8 cellular contexts compared by ENCODE assay signal in genomic region chr9:35115680-35116538, GRCh38. TPM values are rescaled to one million over a fixed set of nuclear protein-coding genes. Genes with fewer than 3 reads are reported as not detected.
DNase-seq lines count a peak whose midpoint lies in the region; ATAC-seq and TF ChIP-seq lines count a peak whose summit lies in the region.

A gene with protein sequence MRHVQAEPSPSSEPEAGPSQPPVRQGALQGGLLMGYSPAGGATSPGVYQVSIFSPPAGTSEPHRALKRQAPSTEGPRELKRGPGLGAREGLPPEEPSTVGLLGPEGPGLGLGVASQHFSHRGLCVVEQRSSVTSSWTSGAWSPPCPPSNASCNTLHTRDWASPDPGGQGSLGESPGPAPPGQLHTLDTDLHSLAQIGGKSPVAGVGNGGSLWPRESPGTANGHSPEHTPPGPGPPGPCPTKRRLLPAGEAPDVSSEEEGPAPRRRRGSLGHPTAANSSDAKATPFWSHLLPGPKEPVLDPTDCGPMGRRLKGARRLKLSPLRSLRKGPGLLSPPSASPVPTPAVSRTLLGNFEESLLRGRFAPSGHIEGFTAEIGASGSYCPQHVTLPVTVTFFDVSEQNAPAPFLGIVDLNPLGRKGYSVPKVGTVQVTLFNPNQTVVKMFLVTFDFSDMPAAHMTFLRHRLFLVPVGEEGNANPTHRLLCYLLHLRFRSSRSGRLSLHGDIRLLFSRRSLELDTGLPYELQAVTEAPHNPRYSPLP (minus strand): TSS chr9:35115862. CDS start chr9:35108274, 7,588 bp downstream.

- no peaks in the 10 kb centered on the region for H3K9me3 ChIP-seq in DND-41 (ENCODE audit: insufficient read depth, low read length, severe bottlenecking)
- no peaks in the 10 kb centered on the region for H3K9me3 ChIP-seq in GM23248 (ENCODE audit: low read depth)
- H3K9me3 ChIP-seq in naive thymus-derived CD4-positive, alpha-beta T cell (ENCODE audit: control insufficient read depth in 2 of 3, low read length in 3 of 3), result no peaks in the 10 kb centered on the region

- peaks cover 0 to 4% (median 0%) of the 10 kb centered on the region in 5 donors for H3K27me3 Mint-ChIP-seq in naive thymus-derived CD4-positive, alpha-beta T cell
- H3K27me3 Mint-ChIP-seq in stimulated activated naive B cell treated with anti-CD40 and anti-IgM and Interleukin-4, amounts not matched to agents 10 μg/mL and 1 μg/mL and 100 μg/mL, for 72 hours, result no peaks in the 10 kb centered on the region

- peaks cover 46% of the 10 kb centered on the region for H3F3A ChIP-seq in GM23248 (ENCODE audit: insufficient read depth)

- peak within 1 kb of the TSS; percentile 74 for H2AFZ ChIP-seq in DND-41 (ENCODE audit: low read depth, low read length)
- peak within 1 kb of the TSS; percentile 92 for H2AFZ ChIP-seq in GM23248

- H3K4me3 ChIP-seq in DND-41 (ENCODE audit: low read depth in 1 of 2, low read length in 2 of 2) (peak within 1 kb of the TSS; percentile 15 to 65; a peak in 3 of 4 replicates), GM23248 (peak within 1 kb of the TSS; percentile 77)
- peak within 1 kb of the TSS; percentile 82 for H3K4me3 ChIP-seq in naive thymus-derived CD4-positive, alpha-beta T cell (ENCODE audit: low read length)

- POLR2A ChIA-PET in naive thymus-derived CD4-positive, alpha-beta T cell (lab: Charles Lee), result interaction anchor here (0.8 to 4.6 kb wide), 5 partner anchors 9 to 44 kb away, joined by 3 to 32 read pairs (median 7); partner anchors contain the start of genes FANCG, PIGO, STOML2 and VCP

- in situ Hi-C loops in GM23248 (cut with MboI), result loop anchor here (10.0 kb wide), 1 partner anchor 439 kb away; no protein-coding TSS in a partner anchor

- no peaks in the 10 kb centered on the region for H3K9me2 ChIP-seq in GM23248 (ENCODE audit: insufficient read depth)

- peak within 1 kb of the TSS; percentile 92 for H3K4me2 ChIP-seq in DND-41 (ENCODE audit: insufficient read depth, low read length)
- H3K4me2 ChIP-seq in GM23248 (ENCODE audit: unreplicated experiment), result peak within 1 kb of the TSS; percentile 92

- CTCF ChIA-PET in naive thymus-derived CD4-positive, alpha-beta T cell (lab: Charles Lee), result interaction anchor here (0.6 to 2.9 kb wide), 10 partner anchors 10 to 437 kb away, joined by 3 to 19 read pairs (median 7); partner anchors contain the start of genes PIGO and STOML2

- DNase-seq in DND-41 (peak; percentile 96), GM23248 (peak; percentile 97), Kasumi-1 (lab: John Stamatoyannopoulos, UW) (peak; percentile 99), RPMI7951 (ENCODE audit: low read depth) (peak; percentile 96), fibroblast of gingiva (ENCODE audit: low read depth) (peak; percentile 95)
- DNase-seq in activated T-helper 1 cell treated with anti-CD3 and anti-CD28 coated beads, Interleukin-2, amount 50 U/mL, for 16 hours (ENCODE audit: low read depth in 1 of 2, low spot score in 1 of 2), result peak; percentile 82 to 85
- peak; percentile 78 to 89 (median 84) for DNase-seq in naive thymus-derived CD4-positive, alpha-beta T cell
- DNase-seq in stimulated activated naive B cell treated with anti-CD40 and anti-IgM and Interleukin-4, amounts not matched to agents 10 μg/mL and 1 μg/mL and 100 μg/mL, for 72 hours, result peak; percentile 92

- H3K4me1 ChIP-seq in DND-41 (ENCODE audit: insufficient read depth, low read length) (peaks cover 49% of the 10 kb centered on the region), GM23248 (ENCODE audit: insufficient read depth) (peaks cover 32% of the 10 kb centered on the region)
- H3K4me1 ChIP-seq in naive thymus-derived CD4-positive, alpha-beta T cell (ENCODE audit: control insufficient read depth in 2 of 2, insufficient read depth in 2 of 2, low read length in 2 of 2), result peaks cover 32 to 40% of the 10 kb centered on the region in 2 donors

- H4K20me1 ChIP-seq in DND-41 (ENCODE audit: insufficient read depth, low read length) (no peaks in the 10 kb centered on the region), GM23248 (ENCODE audit: insufficient read depth) (no peaks in the 10 kb centered on the region)

- peak within 1 kb of the TSS; percentile 81 for H3K27ac ChIP-seq in DND-41 (ENCODE audit: low read length)
- H3K27ac ChIP-seq in GM23248, result peak within 1 kb of the TSS; percentile 98
- H3K27ac ChIP-seq in naive thymus-derived CD4-positive, alpha-beta T cell (ENCODE audit: low read depth, low read length), result peak within 1 kb of the TSS; percentile 79

- H3K27me3 ChIP-seq in DND-41 (ENCODE audit: insufficient read depth, low read length, poor library complexity) (no peaks in the 10 kb centered on the region), GM23248 (replicated peaks; ENCODE audit: insufficient read depth) (no peaks in the 10 kb centered on the region)
- H3K27me3 ChIP-seq in naive thymus-derived CD4-positive, alpha-beta T cell (ENCODE audit: control insufficient read depth in 2 of 2, insufficient read depth in 2 of 2, low read length in 2 of 2), result no peaks in the 10 kb centered on the region

- peak within 1 kb of the TSS; percentile 51 for H3K9ac ChIP-seq in DND-41 (ENCODE audit: low read depth, low read length)
- H3K9ac ChIP-seq in GM23248, result peak within 1 kb of the TSS; percentile 90

- intact Hi-C loops in naive thymus-derived CD4-positive, alpha-beta T cell (cut with micrococcal nuclease), result loop anchor here (1.0 to 10.0 kb wide), 32 partner anchors 13 to 1951 kb away; partner anchors contain the start of genes CREB3 (in 2 of the 2), DNAJB5 (in 2 of the 2), PIGO (in 2 of the 2) and RNF38 (in 2 of the 2)

- peaks cover 0 to 2% (median 0%) of the 10 kb centered on the region in 5 donors for H3K36me3 Mint-ChIP-seq in naive thymus-derived CD4-positive, alpha-beta T cell
- peaks cover 0 to 5% of the 10 kb centered on the region in 2 donors for H3K36me3 Mint-ChIP-seq in stimulated activated naive B cell treated with anti-CD40 and anti-IgM and Interleukin-4, amounts not matched to agents 10 μg/mL and 1 μg/mL and 100 μg/mL, for 72 hours

- WGBS in GM23248 (ENCODE audit: low coverage in 1 of 2, low lambda C conversion rate in 2 of 2, missing lambda C conversion rate in 2 of 2), 2 experiments, result 1% methylated on average over 35 to 54 of the region's 54 CpGs

- no peaks in the 10 kb centered on the region for H3K9me3 Mint-ChIP-seq in naive thymus-derived CD4-positive, alpha-beta T cell
- H3K9me3 Mint-ChIP-seq in stimulated activated naive B cell treated with anti-CD40 and anti-IgM and Interleukin-4, amounts not matched to agents 10 μg/mL and 1 μg/mL and 100 μg/mL, for 72 hours, result no peaks in the 10 kb centered on the region

- no peak for TF ChIP-seq CTCF in DND-41 (IDR thresholded peaks at IDR 0.05; ENCODE audit: borderline replicate concordance, extremely low read depth, low read length, poor library complexity, severe bottlenecking)

- peak within 1 kb of the TSS; percentile 88 to 100 (median 93) for H3K4me3 Mint-ChIP-seq in naive thymus-derived CD4-positive, alpha-beta T cell
- H3K4me3 Mint-ChIP-seq in stimulated activated naive B cell treated with anti-CD40 and anti-IgM and Interleukin-4, amounts not matched to agents 10 μg/mL and 1 μg/mL and 100 μg/mL, for 72 hours, result peak within 1 kb of the TSS; percentile 93 to 96

- ATAC-seq in DND-41 (ENCODE audit: insufficient read depth, low read depth), result peak; percentile 66
- peak; percentile 71 for ATAC-seq in naive thymus-derived CD4-positive, alpha-beta T cell
- peak; percentile 73 to 75 for ATAC-seq in stimulated activated naive B cell treated with anti-CD40 and anti-IgM and Interleukin-4, amounts not matched to agents 10 μg/mL and 1 μg/mL and 100 μg/mL, for 72 hours (replicated peaks)

- no peaks in the 10 kb centered on the region for H3K36me3 ChIP-seq in DND-41 (ENCODE audit: insufficient read depth, low read length)
- no peaks in the 10 kb centered on the region for H3K36me3 ChIP-seq in GM23248 (ENCODE audit: low read depth)
- no peaks in the 10 kb centered on the region for H3K36me3 ChIP-seq in naive thymus-derived CD4-positive, alpha-beta T cell (ENCODE audit: control insufficient read depth in 2 of 3, insufficient read depth in 3 of 3, low read length in 3 of 3)

- H3K79me2 ChIP-seq in DND-41 (ENCODE audit: insufficient read depth, low read length) (no peaks in the 10 kb centered on the region), GM23248 (ENCODE audit: insufficient read depth) (peaks cover 18% of the 10 kb centered on the region)

- H3K4me1 Mint-ChIP-seq in naive thymus-derived CD4-positive, alpha-beta T cell, result peaks cover 32 to 53% (median 50%) of the 10 kb centered on the region in 7 donors
- peaks cover 34 to 57% of the 10 kb centered on the region in 2 donors for H3K4me1 Mint-ChIP-seq in stimulated activated naive B cell treated with anti-CD40 and anti-IgM and Interleukin-4, amounts not matched to agents 10 μg/mL and 1 μg/mL and 100 μg/mL, for 72 hours

- H3K27ac Mint-ChIP-seq in naive thymus-derived CD4-positive, alpha-beta T cell, result peak within 1 kb of the TSS; percentile 89 to 98 (median 94)
- H3K27ac Mint-ChIP-seq in stimulated activated naive B cell treated with anti-CD40 and anti-IgM and Interleukin-4, amounts not matched to agents 10 μg/mL and 1 μg/mL and 100 μg/mL, for 72 hours, result peak within 1 kb of the TSS; percentile 86

RNA-seq across cellular contexts. Expression of the gene that starts here (rescaled TPM):
- total RNA-seq in GM23248 (2014; rRNA removed; shearing (Covaris generic)), result 44.3 and 50.4 TPM in 2 replicates
- polyA plus RNA-seq in GM23248 (2016; fragmentation: Nextera tagmentation; extraction: Ambion mirVana), result 29.4 and 30.5 TPM in 2 replicates
- 16.6 and 17.5 TPM in 2 replicates for total RNA-seq in RPMI7951 (2014; rRNA removed; shearing (Covaris generic))
- 10 to 100 TPM in 2 of 5 experiments, 1 to 10 TPM in 3; 5.9 to 26.0 (median 6.6) TPM for total RNA-seq in naive thymus-derived CD4-positive, alpha-beta T cell
- 1 to 10 TPM in 1 of 2 donors, under 1 TPM in 1; 0.95 to 3.4 TPM for polyA plus RNA-seq in naive thymus-derived CD4-positive, alpha-beta T cell

Comparison
In these comparisons a context has a peak if more than half of its experiments do, and no peak if none do; other contexts are left out.
1. Peak in every context shown above with its lines: DNase-seq, ATAC-seq, H3K4me3 ChIP-seq and H3K27ac ChIP-seq.